23 cellular contexts compared by ENCODE assay signal in the genomic region with DNA sequence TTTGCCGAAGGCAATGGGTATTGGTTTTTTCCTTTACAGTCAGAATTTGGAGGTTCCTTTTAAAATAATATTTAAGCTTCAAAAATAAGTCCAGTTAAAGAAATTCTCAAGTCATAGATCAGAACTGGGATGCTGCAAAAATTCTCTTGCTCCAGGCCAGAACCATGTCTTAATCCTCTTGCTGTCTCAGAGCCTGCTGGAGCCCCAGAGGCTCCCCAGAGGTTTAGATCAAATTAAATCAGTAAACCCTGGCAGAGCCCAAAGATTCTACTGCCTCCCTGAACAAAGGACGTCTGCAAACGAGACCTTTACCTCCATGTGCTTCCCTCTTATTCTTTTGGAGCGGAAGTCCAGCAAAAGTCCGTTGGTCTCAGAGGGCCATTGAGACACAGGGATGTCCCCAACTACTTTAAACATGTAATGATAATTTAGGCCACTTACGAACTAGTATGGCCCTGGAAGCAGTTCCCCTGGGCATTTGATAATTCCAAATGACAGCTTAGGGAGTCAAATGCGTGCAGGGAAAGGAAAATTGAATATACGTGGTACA.
"Had no signal": no experiment of that assay in that cellular context is flagged by ENCODE, and none has a peak within 500 bp of the region (broad histone marks: within the 10 kb centered on the region; RNA-seq: fewer than 3 reads in every experiment).

No MANE protein-coding gene starts in this region.

- H3K4me3 ChIP-seq: Peyer's patch had no signal

- H3K4me1 ChIP-seq: Peyer's patch had no signal

- H3K9me3 ChIP-seq: Peyer's patch had no signal

- H3K27ac ChIP-seq: Peyer's patch had no signal

- DNase-seq: activated CD4-positive, alpha-beta memory T cell treated with anti-CD3 and anti-CD28 coated beads for 36 hours; activated CD4-positive, alpha-beta T cell treated with anti-CD3 and anti-CD28 coated beads, Interleukin-2, amount 10 ng/mL, durations not matched to agents 7 days and 5 days; activated CD4-positive, CD25-positive, alpha-beta regulatory T cell; activated CD8-positive, alpha-beta memory T cell treated with anti-CD3 and anti-CD28 coated beads for 24 hours; activated effector memory CD4-positive, alpha-beta T cell treated with anti-CD3 and anti-CD28 coated beads, Interleukin-2, amount 50 U/mL, for 16 hours; activated naive CD4-positive, alpha-beta T cell treated with Interleukin-2 at 50 U/mL for 16 hours; activated naive CD8-positive, alpha-beta T cell treated with anti-CD3 and anti-CD28 coated beads, Interleukin-2, amount 50 U/mL, for 24 hours; activated T-cell treated with anti-CD3 and anti-CD28 coated beads, Interleukin-2, amount 50 U/mL, for 4 hours; amygdala; KG1; NCI-H1092; NCI-H1417 treated with DMSO at 0.1 percent for 48 hours; NCI-H1694 treated with DMSO at 0.1 percent for 48 hours; NCI-H2029 treated with DMSO at 0.1 percent for 48 hours; NCI-H226; NCI-H526; NCI-H774; NK-92 treated with Interleukin-12 subunit alpha and Interleukin-12 subunit beta, amount 100 ng/mL, for 24 hours; OCI-M1; Peyer's patch; SHP77; T-helper 17 cell; T-helper 9 cell had no signal

- H3K27me3 ChIP-seq: Peyer's patch had no signal
